ENCODE assay signal across 8 cellular contexts in the genomic region with DNA sequence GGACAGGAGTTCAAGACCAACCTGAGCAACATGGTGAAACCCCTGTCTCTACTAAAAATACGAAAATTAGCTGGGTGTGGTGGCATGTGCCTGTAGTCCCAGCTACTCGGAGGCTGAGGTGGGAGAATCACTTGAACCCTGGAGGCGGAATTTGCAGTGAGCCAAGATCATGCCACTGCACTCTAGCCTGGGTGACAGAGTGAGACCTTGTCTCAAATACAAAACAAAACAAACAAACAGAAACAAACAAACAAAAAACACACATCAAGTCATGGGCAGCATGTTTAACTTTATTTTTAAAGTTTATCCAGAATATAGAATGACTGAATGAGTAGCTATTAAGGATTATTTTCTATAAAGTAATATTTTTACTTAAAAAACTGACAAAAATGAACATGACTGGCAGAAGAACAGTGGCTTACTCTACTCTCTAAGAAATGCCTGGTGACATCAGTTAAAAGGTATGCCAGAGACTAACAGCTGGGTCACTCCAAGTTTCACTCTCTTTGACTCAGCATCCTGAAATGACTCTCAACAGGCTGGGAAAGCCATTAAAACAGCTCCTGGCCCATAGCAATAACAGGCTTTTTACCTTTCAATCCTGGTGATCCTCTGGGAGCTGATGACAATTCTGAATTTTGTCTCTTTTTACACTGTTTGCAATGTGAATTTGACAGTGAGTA.
DNase-seq lines count a peak whose midpoint lies in the region; ATAC-seq, FAIRE-seq and TF ChIP-seq lines count a peak whose summit lies in the region.

No MANE protein-coding gene starts in this region.

- H3K9me3 Mint-ChIP-seq in endothelial cell (ENCODE audit: unreplicated experiment): no peaks in the 10 kb centered on the region

- H2AFZ ChIP-seq in HepG2 (ENCODE audit: low read length): no peak overlapping the region

- peak; percentile 12 for FAIRE-seq in HepG2 (lab: Jason Lieb, UNC)

- no TSS peak for BruUV-seq in HepG2 (replicated peaks; lab: Mats Ljungman, UMichigan)

- TF ChIP-seq CTCF in GM10248 (IDR thresholded peaks at IDR 0.05; ENCODE audit: control extremely low read depth, extremely low read depth, low read depth, missing control alignments) (no peak), astrocyte of the cerebellum (IDR thresholded peaks at IDR 0.05; ENCODE audit: low read depth, low read length, missing control alignments) (no peak), HepG2 (CRISPR knock-in tag; IDR thresholded peaks at IDR 0.05) (no peak), endothelial cell (IDR thresholded peaks at IDR 0.05; ENCODE audit: unreplicated experiment) (no peak)

- no peaks in the 10 kb centered on the region for H3K36me3 ChIP-seq in HepG2 (replicated peaks in 1 of 2; ENCODE audit: control insufficient read depth in 1 of 2, insufficient read depth in 2 of 2, low read length in 2 of 2)

- DNase-seq in GM10248 (ENCODE audit: extremely low spot score) (peak; percentile 48), HS-5 (ENCODE audit: low read depth) (peak; percentile 82), astrocyte of the cerebellum (ENCODE audit: low read depth) (peak; percentile 72), HepG2 (ENCODE audit: low spot score) (peak; percentile 77), endothelial cell (ENCODE audit: low spot score) (no peak), caudate nucleus (lab: John Stamatoyannopoulos, UW) (no peak)
- no peak for DNase-seq in central memory CD4-positive, alpha-beta T cell

- H3K4me3 ChIP-seq in astrocyte of the cerebellum (ENCODE audit: low read depth, low read length) (no peak overlapping the region), HepG2 (replicated peaks in 1 of 3; ENCODE audit: insufficient read depth in 1 of 3, low read depth in 2 of 3, low read length in 3 of 3) (no peak overlapping the region)

- CTCF ChIA-PET in GM10248 (lab: Yijun Ruan, JAX) (interaction anchor here (0.7 to 1.3 kb wide), 3 partner anchors 9 to 102 kb away, joined by 3 read pairs; no protein-coding TSS in a partner anchor), HepG2 (lab: Yijun Ruan, JAX; ENCODE audit: low intra/inter-chr PET ratio, low total read pairs) (no interaction called here)

- no peak for TF ChIP-seq RAD21 in HepG2 (CRISPR knock-in tag; IDR thresholded peaks at IDR 0.05)

- in situ Hi-C loops in astrocyte of the cerebellum (cut with HindIII; ENCODE audit: low sequenced_read_pairs) (no loop called here), HepG2 (cut with HindIII; ENCODE audit: extremely low pct_ligation_motif_present, low pct_unique_long_range_greater_than_20kb) (no loop called here)

- H3K27ac ChIP-seq in HepG2 (ENCODE audit: extremely low read length, insufficient read depth, low read length) (no peak overlapping the region), caudate nucleus (ENCODE audit: low read depth, low read length) (no peak overlapping the region)

- TF ChIP-seq EP300 in HepG2 (IDR thresholded peaks at IDR 0.05; ENCODE audit: low read depth in 2 of 2, low read length in 2 of 2): peak in 1 of 2 experiments; percentile 22; a peak in 1 of 4 replicates
- no peak for TF ChIP-seq EP300 in HepG2 (CRISPR knock-in tag; IDR thresholded peaks at IDR 0.05; ENCODE audit: borderline replicate concordance)

- H3K9me3 ChIP-seq in HepG2 (ENCODE audit: low read length): no peaks in the 10 kb centered on the region

- H3K79me2 ChIP-seq in HepG2 (ENCODE audit: insufficient read depth, low read length): no peaks in the 10 kb centered on the region

- H4K20me1 ChIP-seq in HepG2 (ENCODE audit: insufficient read depth, low read length): no peaks in the 10 kb centered on the region

- no peaks in the 10 kb centered on the region for H3K36me3 Mint-ChIP-seq in endothelial cell (ENCODE audit: low read depth, unreplicated experiment)

- no peak overlapping the region for H3K4me3 Mint-ChIP-seq in endothelial cell (ENCODE audit: unreplicated experiment)

- no peak overlapping the region for H3K9ac ChIP-seq in HepG2 (ENCODE audit: insufficient read depth, low read depth, low read length)

- no peak for TF ChIP-seq POLR2A in HepG2 (IDR thresholded peaks at IDR 0.05; ENCODE audit: insufficient read depth in 1 of 2, low read depth in 2 of 2, low read length in 2 of 2)

- H3K27me3 Mint-ChIP-seq in endothelial cell (ENCODE audit: unreplicated experiment): no peaks in the 10 kb centered on the region

- H3K27me3 ChIP-seq in HepG2 (ENCODE audit: control insufficient read depth in 1 of 2, insufficient read depth in 2 of 2, low read length in 2 of 2): no peaks in the 10 kb centered on the region

- intact Hi-C loops in HepG2 (cut with micrococcal nuclease; ENCODE audit: unreplicated experiment): no loop called here

- WGBS in HepG2 (ENCODE audit: low lambda C conversion rate): 88% methylated on average over 3 of the region's 3 CpGs

- peaks cover 59% of the 10 kb centered on the region for H3K4me1 ChIP-seq in HepG2 (ENCODE audit: insufficient read depth, low read length)

- no peak overlapping the region for H3K27ac Mint-ChIP-seq in endothelial cell (ENCODE audit: unreplicated experiment)

- H3K4me1 Mint-ChIP-seq in endothelial cell (ENCODE audit: unreplicated experiment): peaks cover 3% of the 10 kb centered on the region

- ATAC-seq in GM21619 (IDR thresholded peaks at IDR 0.05; ENCODE audit: unreplicated experiment): peak; percentile 88
- ATAC-seq in HepG2: peak; percentile 70

- H3K4me2 ChIP-seq in HepG2 (ENCODE audit: low read depth, low read length): 0 out of 2 replicates have a peak overlapping the region, but pooled peaks have one; percentile 4

- POLR2A ChIA-PET in GM10248 (lab: Yijun Ruan, JAX) (no interaction called here), HepG2 (lab: Yijun Ruan, JAX) (interaction anchor here (1.0 to 1.7 kb wide), 3 partner anchors 22 to 29 kb away, joined by 3 to 4 read pairs (median 4); no protein-coding TSS in a partner anchor)

TF ChIP-seq in HepG2, 621 proteins besides CTCF, POLR2A, EP300 and RAD21 (continues in another document):
- TF ChIP-seq ZNF451 (CRISPR knock-in tag; IDR thresholded peaks at IDR 0.05) (no peak), ZNF34 (CRISPR knock-in tag; IDR thresholded peaks at IDR 0.05; ENCODE audit: borderline replicate concordance) (no peak), ZBTB37 (CRISPR knock-in tag; IDR thresholded peaks at IDR 0.05) (no peak), ETV5 (CRISPR knock-in tag; IDR thresholded peaks at IDR 0.05; ENCODE audit: borderline replicate concordance) (peak; percentile 19; the same call in 1 of the 2 replicates), DNMT3B (CRISPR knock-in tag; conservative IDR thresholded peaks at IDR 0.05) (peak; percentile 72; the same call in 1 of the 2 replicates), BRD4 (CRISPR knock-in tag; IDR thresholded peaks at IDR 0.05) (no peak), MAFK (conservative IDR thresholded peaks at IDR 0.05 in 1 of 2, IDR thresholded peaks at IDR 0.05 in 1 of 2; ENCODE audit: low read length in 2 of 2) (peak; percentile 56 to 64), STAG1 (CRISPR knock-in tag; IDR thresholded peaks at IDR 0.05) (0 out of 2 replicates have a peak, but pooled peaks have one; percentile 2), TAF1 (CRISPR knock-in tag; IDR thresholded peaks at IDR 0.05) (no peak), HNRNPL (IDR thresholded peaks at IDR 0.05; ENCODE audit: low read depth, low read length) (no peak), ZFP82 (CRISPR knock-in tag; IDR thresholded peaks at IDR 0.05; ENCODE audit: borderline replicate concordance) (no peak), SMAD1 (CRISPR knock-in tag; IDR thresholded peaks at IDR 0.05; ENCODE audit: borderline replicate concordance, low read depth) (no peak), ZSCAN31 (CRISPR knock-in tag; IDR thresholded peaks at IDR 0.05; ENCODE audit: low read depth) (no peak), ZNF33A (CRISPR knock-in tag; IDR thresholded peaks at IDR 0.05; ENCODE audit: borderline replicate concordance) (0 out of 2 replicates have a peak, but pooled peaks have one; percentile 54), KAT8 (CRISPR knock-in tag; IDR thresholded peaks at IDR 0.05) (0 out of 2 replicates have a peak, but pooled peaks have one; percentile 15), FOXK2 (IDR thresholded peaks at IDR 0.05) (no peak), ELF3 (CRISPR knock-in tag; IDR thresholded peaks at IDR 0.05) (no peak), HMG20A (CRISPR knock-in tag; IDR thresholded peaks at IDR 0.05; ENCODE audit: borderline replicate concordance) (peak; percentile 57; the same call in 1 of the 2 replicates), TBL1XR1 (IDR thresholded peaks at IDR 0.05; ENCODE audit: borderline replicate concordance, low read length, partially characterized antibody) (peak; percentile 38), RFX3 (CRISPR knock-in tag; IDR thresholded peaks at IDR 0.05) (no peak)
- TF ChIP-seq, protein P1, sequence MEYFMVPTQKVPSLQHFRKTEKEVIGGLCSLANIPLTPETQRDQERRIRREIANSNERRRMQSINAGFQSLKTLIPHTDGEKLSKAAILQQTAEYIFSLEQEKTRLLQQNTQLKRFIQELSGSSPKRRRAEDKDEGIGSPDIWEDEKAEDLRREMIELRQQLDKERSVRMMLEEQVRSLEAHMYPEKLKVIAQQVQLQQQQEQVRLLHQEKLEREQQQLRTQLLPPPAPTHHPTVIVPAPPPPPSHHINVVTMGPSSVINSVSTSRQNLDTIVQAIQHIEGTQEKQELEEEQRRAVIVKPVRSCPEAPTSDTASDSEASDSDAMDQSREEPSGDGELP (IDR thresholded peaks at IDR 0.05; ENCODE audit: borderline replicate concordance, low read depth): peak; percentile 95
- TF ChIP-seq, protein P2, sequence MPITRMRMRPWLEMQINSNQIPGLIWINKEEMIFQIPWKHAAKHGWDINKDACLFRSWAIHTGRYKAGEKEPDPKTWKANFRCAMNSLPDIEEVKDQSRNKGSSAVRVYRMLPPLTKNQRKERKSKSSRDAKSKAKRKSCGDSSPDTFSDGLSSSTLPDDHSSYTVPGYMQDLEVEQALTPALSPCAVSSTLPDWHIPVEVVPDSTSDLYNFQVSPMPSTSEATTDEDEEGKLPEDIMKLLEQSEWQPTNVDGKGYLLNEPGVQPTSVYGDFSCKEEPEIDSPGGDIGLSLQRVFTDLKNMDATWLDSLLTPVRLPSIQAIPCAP (CRISPR knock-in tag; IDR thresholded peaks at IDR 0.05; ENCODE audit: low read depth): no peak

Comparison
In these comparisons a context has a peak if more than half of its experiments do, and no peak if none do; other contexts are left out.
1. DNase-seq: peak in GM10248 (single experiment), HS-5 (single experiment), astrocyte of the cerebellum (single experiment) and HepG2 (single experiment); none in endothelial cell (single experiment), central memory CD4-positive, alpha-beta T cell (single experiment) and caudate nucleus (0 of 61).